Comparison of ENCODE assay signal across 27 cellular contexts in genomic region chr19:32307591-32307990, GRCh38.
"Had no signal": no experiment of that assay in that cellular context is flagged by ENCODE, and none has a peak within 500 bp of the region (broad histone marks: within the 10 kb centered on the region; RNA-seq: fewer than 3 reads in every experiment).

No MANE protein-coding gene starts in this region.

- FAIRE-seq: endometrium, islet of Langerhans had no signal

- H3K4me3 ChIP-seq: colonic mucosa, heart right ventricle, left lung, neural progenitor cell, ovary, psoas muscle, sigmoid colon, stomach, thyroid gland had no signal

- DNase-seq: colonic mucosa; effector memory CD4-positive, alpha-beta T cell; foreskin fibroblast; glutamatergic neuron; heart right ventricle; hippocampal formation; left cardiac atrium; left lung; mesendoderm; midbrain; naive thymus-derived CD4-positive, alpha-beta T cell; nucleus accumbens; ovary; posterior cingulate gyrus; psoas muscle; right cardiac atrium; sigmoid colon; stimulated activated CD4-positive, alpha-beta T cell treated with anti-CD3 and anti-CD28 coated beads, Interleukin-2, amount 100 ng/mL, for 24 hours; stimulated activated CD4-positive, alpha-beta T cell treated with anti-CD3 and anti-CD28 coated beads, Interleukin-4, amount 100 ng/mL, for 24 hours; stimulated activated naive CD4-positive, alpha-beta T cell treated with Interleukin-2 at 50 U/mL for 16 hours; stomach; thyroid gland; trophoblast cell had no signal

- ATAC-seq: heart right ventricle; left cardiac atrium; left lung; naive thymus-derived CD4-positive, alpha-beta T cell; psoas muscle; right cardiac atrium; stimulated activated effector memory CD8-positive, alpha-beta T cell treated with anti-CD3 and anti-CD28 coated beads, Interleukin-12 subunit alpha, Interleukin-12 subunit beta, amount 100 ng/mL, for 72 hours had no signal

- H3K4me1 ChIP-seq: colonic mucosa, heart right ventricle, left lung, neural progenitor cell, psoas muscle, sigmoid colon, stomach, thyroid gland had no signal

- H2AFZ ChIP-seq: neural progenitor cell had no signal

- H3K27me3 ChIP-seq: colonic mucosa, neural progenitor cell, ovary, sigmoid colon, thyroid gland had no signal

- H3K4me2 ChIP-seq: neural progenitor cell had no signal

- H3K9ac ChIP-seq: neural progenitor cell had no signal

- H3K36me3 ChIP-seq: colonic mucosa, heart right ventricle, left lung, neural progenitor cell, ovary, sigmoid colon, stomach, thyroid gland had no signal

- H3K9me3 ChIP-seq: colonic mucosa, ovary, thyroid gland had no signal

- H3K27ac ChIP-seq: colonic mucosa, heart right ventricle, left lung, neural progenitor cell, ovary, psoas muscle, sigmoid colon, stomach, thyroid gland had no signal
